1 cellular context compared by ENCODE assay signal in genomic region chr1:2073382-2074230, GRCh38.
TF ChIP-seq lines count a peak whose summit lies in the region.

No MANE protein-coding gene starts in this region.

TF ChIP-seq in SK-N-SH, 30 proteins besides CTCF, POLR2A, EP300 and RAD21 (continued from another document):
- TF ChIP-seq MAX (IDR thresholded peaks at IDR 0.05; ENCODE audit: low read depth) (peak; percentile 30; the same call in 1 of the 2 replicates), TEAD4 (IDR thresholded peaks at IDR 0.05; ENCODE audit: borderline replicate concordance, insufficient read depth) (no peak), SMC3 (IDR thresholded peaks at IDR 0.05; ENCODE audit: low read depth, low read length) (no peak), NFIC (IDR thresholded peaks at IDR 0.05; ENCODE audit: borderline replicate concordance) (no peak), FOSL2 (IDR thresholded peaks at IDR 0.05; ENCODE audit: borderline replicate concordance, low read depth) (no peak), NRF1 (IDR thresholded peaks at IDR 0.05; ENCODE audit: low read depth, low read length) (no peak), TCF12 (IDR thresholded peaks at IDR 0.05) (no peak), JUND (IDR thresholded peaks at IDR 0.05) (no peak; the same call in 1 of the 2 replicates), CHD2 (IDR thresholded peaks at IDR 0.05; ENCODE audit: low read length, partially characterized antibody) (no peak), EZH2phosphoT487 (IDR thresholded peaks at IDR 0.05; ENCODE audit: borderline replicate concordance, low read depth) (no peak), IRF3 (IDR thresholded peaks at IDR 0.05; ENCODE audit: low read depth, low read length) (no peak), ZBTB33 (IDR thresholded peaks at IDR 0.05; ENCODE audit: borderline replicate concordance, low read depth) (no peak), GATA2 (CRISPR knock-in tag; IDR thresholded peaks at IDR 0.05) (0 out of 2 replicates have a peak, but pooled peaks have one; percentile 2), POLR2AphosphoS5 (IDR thresholded peaks at IDR 0.05; ENCODE audit: low read depth, low read length) (no peak), TAF1 (IDR thresholded peaks at IDR 0.05; ENCODE audit: borderline replicate concordance, low read depth, low read length) (no peak), ELF1 (IDR thresholded peaks at IDR 0.05) (no peak), FOXM1 (IDR thresholded peaks at IDR 0.05; ENCODE audit: low read depth) (no peak)
- TF ChIP-seq, protein P1, sequence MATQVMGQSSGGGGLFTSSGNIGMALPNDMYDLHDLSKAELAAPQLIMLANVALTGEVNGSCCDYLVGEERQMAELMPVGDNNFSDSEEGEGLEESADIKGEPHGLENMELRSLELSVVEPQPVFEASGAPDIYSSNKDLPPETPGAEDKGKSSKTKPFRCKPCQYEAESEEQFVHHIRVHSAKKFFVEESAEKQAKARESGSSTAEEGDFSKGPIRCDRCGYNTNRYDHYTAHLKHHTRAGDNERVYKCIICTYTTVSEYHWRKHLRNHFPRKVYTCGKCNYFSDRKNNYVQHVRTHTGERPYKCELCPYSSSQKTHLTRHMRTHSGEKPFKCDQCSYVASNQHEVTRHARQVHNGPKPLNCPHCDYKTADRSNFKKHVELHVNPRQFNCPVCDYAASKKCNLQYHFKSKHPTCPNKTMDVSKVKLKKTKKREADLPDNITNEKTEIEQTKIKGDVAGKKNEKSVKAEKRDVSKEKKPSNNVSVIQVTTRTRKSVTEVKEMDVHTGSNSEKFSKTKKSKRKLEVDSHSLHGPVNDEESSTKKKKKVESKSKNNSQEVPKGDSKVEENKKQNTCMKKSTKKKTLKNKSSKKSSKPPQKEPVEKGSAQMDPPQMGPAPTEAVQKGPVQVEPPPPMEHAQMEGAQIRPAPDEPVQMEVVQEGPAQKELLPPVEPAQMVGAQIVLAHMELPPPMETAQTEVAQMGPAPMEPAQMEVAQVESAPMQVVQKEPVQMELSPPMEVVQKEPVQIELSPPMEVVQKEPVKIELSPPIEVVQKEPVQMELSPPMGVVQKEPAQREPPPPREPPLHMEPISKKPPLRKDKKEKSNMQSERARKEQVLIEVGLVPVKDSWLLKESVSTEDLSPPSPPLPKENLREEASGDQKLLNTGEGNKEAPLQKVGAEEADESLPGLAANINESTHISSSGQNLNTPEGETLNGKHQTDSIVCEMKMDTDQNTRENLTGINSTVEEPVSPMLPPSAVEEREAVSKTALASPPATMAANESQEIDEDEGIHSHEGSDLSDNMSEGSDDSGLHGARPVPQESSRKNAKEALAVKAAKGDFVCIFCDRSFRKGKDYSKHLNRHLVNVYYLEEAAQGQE (IDR thresholded peaks at IDR 0.05; ENCODE audit: low read depth, low read length), result no peak
